In genomic region chr7:149792220-149792595, GRCh38 we compare ENCODE assay signal across 20 cellular contexts. TPM values are rescaled to one million over a fixed set of nuclear protein-coding genes. Genes with fewer than 3 reads are reported as not detected.
DNase-seq lines count a peak whose midpoint lies in the region; ATAC-seq, FAIRE-seq and TF ChIP-seq lines count a peak whose summit lies in the region.
"Had no signal": no experiment of that assay in that cellular context is flagged by ENCODE, and none has a peak within 500 bp of the region (broad histone marks: within the 10 kb centered on the region; RNA-seq: fewer than 3 reads in every experiment).

No MANE protein-coding gene starts in this region.

- no peak for FAIRE-seq in HepG2 (lab: Jason Lieb, UNC)
- FAIRE-seq: A549, D721Med, G401.6, GM12891, GM19239 had no signal

- in situ Hi-C loops in HepG2 (cut with HindIII; ENCODE audit: extremely low pct_ligation_motif_present, low pct_unique_long_range_greater_than_20kb) = no loop called here

- H3K9me3 ChIP-seq in HepG2 (ENCODE audit: low read length) = no peaks in the 10 kb centered on the region
- no peaks in the 10 kb centered on the region for H3K9me3 ChIP-seq in right lobe of liver
- no peaks in the 10 kb centered on the region for H3K9me3 ChIP-seq in neuronal stem cell (replicated peaks in 1 of 2; ENCODE audit: control insufficient read depth in 2 of 2, insufficient read depth in 1 of 2, low read depth in 1 of 2, low read length in 2 of 2)
- no peaks in the 10 kb centered on the region for H3K9me3 ChIP-seq in heart right ventricle
- H3K9me3 ChIP-seq: A549; BLaER1 treated with 17β-estradiol and CSF1 and Interleukin-3, amounts not matched to agents 10 nM and 100 nM; Caco-2 had no signal

- no peak for DNase-seq in HepG2 (ENCODE audit: low spot score)
- DNase-seq in right lobe of liver = no peak
- no peak for DNase-seq in neuronal stem cell (ENCODE audit: low spot score)
- no peak for DNase-seq in heart right ventricle
- DNase-seq: AML-193; Caco-2; Calu3; CD4-positive, alpha-beta T cell; CD8-positive, alpha-beta T cell; DMS79 treated with DMSO at 0.1 percent for 48 hours; GF-D8 had no signal

- H3K79me2 ChIP-seq in HepG2 (ENCODE audit: insufficient read depth, low read length) = no peaks in the 10 kb centered on the region

- H3K14ac ChIP-seq in neuronal stem cell (ENCODE audit: low read length) = no peak overlapping the region

- H4K20me1 ChIP-seq in HepG2 (ENCODE audit: insufficient read depth, low read length) = no peaks in the 10 kb centered on the region

- H2AK5ac ChIP-seq in neuronal stem cell (ENCODE audit: low read depth, low read length) = peak overlapping the region; percentile 56

- H3K4me1 ChIP-seq in HepG2 (ENCODE audit: insufficient read depth, low read length) = peaks cover 17% of the 10 kb centered on the region
- peaks cover 0 to 19% (median 7%) of the 10 kb centered on the region in 4 donors for H3K4me1 ChIP-seq in right lobe of liver
- H3K4me1 ChIP-seq in neuronal stem cell (ENCODE audit: control insufficient read depth in 2 of 2, insufficient read depth in 1 of 2, low read depth in 1 of 2, low read length in 2 of 2) = peaks cover 23 to 33% of the 10 kb centered on the region in 2 donors
- peaks cover 0 to 15% (median 9%) of the 10 kb centered on the region in 9 donors for H3K4me1 ChIP-seq in heart right ventricle
- H3K4me1 ChIP-seq: Caco-2 had no signal

- H3K23ac ChIP-seq in neuronal stem cell (ENCODE audit: low read depth, low read length, poor library complexity) = peak overlapping the region; percentile 77

- no peaks in the 10 kb centered on the region for H3K36me3 ChIP-seq in HepG2 (replicated peaks in 1 of 2; ENCODE audit: control insufficient read depth in 1 of 2, insufficient read depth in 2 of 2, low read length in 2 of 2)
- H3K36me3 ChIP-seq in right lobe of liver = no peaks in the 10 kb centered on the region
- no peaks in the 10 kb centered on the region for H3K36me3 ChIP-seq in neuronal stem cell (replicated peaks in 1 of 2; ENCODE audit: control insufficient read depth in 2 of 2, insufficient read depth in 2 of 2, low read length in 2 of 2)
- H3K36me3 ChIP-seq in heart right ventricle = no peaks in the 10 kb centered on the region
- H3K36me3 ChIP-seq: BLaER1 treated with 17β-estradiol and CSF1 and Interleukin-3, amounts not matched to agents 10 nM and 100 nM had no signal

- POLR2A ChIA-PET in HepG2 (lab: Yijun Ruan, JAX) = no interaction called here

- H3K79me1 ChIP-seq in neuronal stem cell (ENCODE audit: low read depth, low read length) = peaks cover 2% of the 10 kb centered on the region

- CTCF ChIA-PET in HepG2 (lab: Yijun Ruan, JAX; ENCODE audit: low intra/inter-chr PET ratio, low total read pairs) = no interaction called here

- H2AFZ ChIP-seq in HepG2 (ENCODE audit: low read length) (no peak overlapping the region), neuronal stem cell (ENCODE audit: low read length) (no peak overlapping the region)

- H3K27ac ChIP-seq in HepG2 (ENCODE audit: extremely low read length, insufficient read depth, low read length) (no peak overlapping the region), right lobe of liver (no peak overlapping the region), neuronal stem cell (replicated peaks; ENCODE audit: low read length) (no peak overlapping the region), heart right ventricle (no peak overlapping the region)
- H3K27ac ChIP-seq: 22Rv1; A549; BLaER1 treated with 17β-estradiol and CSF1 and Interleukin-3, amounts not matched to agents 10 nM and 100 nM; C4-2B had no signal

- H2BK12ac ChIP-seq in neuronal stem cell (ENCODE audit: low read length) = no peak overlapping the region

- no peak overlapping the region for H2BK120ac ChIP-seq in neuronal stem cell (ENCODE audit: low read depth, low read length)

- H3K4me2 ChIP-seq in HepG2 (ENCODE audit: low read depth, low read length) (no peak overlapping the region), neuronal stem cell (ENCODE audit: insufficient read depth, low read length, poor library complexity, severe bottlenecking) (no peak overlapping the region)
- H3K4me2 ChIP-seq: A549; BLaER1 treated with 17β-estradiol and CSF1 and Interleukin-3, amounts not matched to agents 10 nM and 100 nM had no signal

- no TSS peak for BruUV-seq in HepG2 (replicated peaks; lab: Mats Ljungman, UMichigan)

- TF ChIP-seq CTCF in HepG2 (CRISPR knock-in tag; IDR thresholded peaks at IDR 0.05) (no peak), right lobe of liver (IDR thresholded peaks at IDR 0.05) (no peak), heart right ventricle (IDR thresholded peaks at IDR 0.05) (no peak)

- no peak overlapping the region for H4K8ac ChIP-seq in neuronal stem cell (ENCODE audit: low read depth, low read length)

- TF ChIP-seq EP300 in HepG2 (IDR thresholded peaks at IDR 0.05; ENCODE audit: low read depth in 2 of 2, low read length in 2 of 2) (no peak), HepG2 (CRISPR knock-in tag; IDR thresholded peaks at IDR 0.05; ENCODE audit: borderline replicate concordance) (no peak)

- no peak overlapping the region for H3K4me3 ChIP-seq in HepG2 (replicated peaks in 1 of 3; ENCODE audit: insufficient read depth in 1 of 3, low read depth in 2 of 3, low read length in 3 of 3)
- no peak overlapping the region for H3K4me3 ChIP-seq in right lobe of liver
- no peak overlapping the region for H3K4me3 ChIP-seq in neuronal stem cell (ENCODE audit: low read length in 2 of 2)
- H3K4me3 ChIP-seq in heart right ventricle = no peak overlapping the region
- H3K4me3 ChIP-seq: A549; BLaER1 treated with 17β-estradiol and CSF1 and Interleukin-3, amounts not matched to agents 10 nM and 100 nM had no signal

- peak overlapping the region; percentile 80 for H2BK5ac ChIP-seq in neuronal stem cell (ENCODE audit: low read length)

- H4K91ac ChIP-seq in neuronal stem cell (ENCODE audit: low read depth, low read length, poor library complexity) = no peak overlapping the region

- peak overlapping the region; percentile 63 for H3K18ac ChIP-seq in neuronal stem cell (ENCODE audit: low read length)

- ATAC-seq in HepG2 (no peak), right lobe of liver (no peak), heart right ventricle (no peak)
- ATAC-seq: A549; CD8-positive, alpha-beta T cell had no signal

- TF ChIP-seq POLR2A in HepG2 (IDR thresholded peaks at IDR 0.05; ENCODE audit: insufficient read depth in 1 of 2, low read depth in 2 of 2, low read length in 2 of 2) = no peak
- TF ChIP-seq POLR2A in right lobe of liver (IDR thresholded peaks at IDR 0.05) = no peak

- H3K9ac ChIP-seq in HepG2 (ENCODE audit: insufficient read depth, low read depth, low read length) (no peak overlapping the region), neuronal stem cell (ENCODE audit: low read depth, low read length, poor library complexity) (no peak overlapping the region)
- H3K9ac ChIP-seq: BLaER1 treated with 17β-estradiol and CSF1 and Interleukin-3, amounts not matched to agents 10 nM and 100 nM had no signal

- H2BK15ac ChIP-seq in neuronal stem cell (ENCODE audit: low read length) = no peak overlapping the region

- WGBS in HepG2 (ENCODE audit: low lambda C conversion rate) = 81% methylated on average over 9 of the region's 15 CpGs
- WGBS in right lobe of liver (ENCODE audit: insufficient coverage, low coverage, low lambda C conversion rate, missing lambda C conversion rate) = no CpG with 5 or more reads among the region's 15 CpGs
- WGBS in neuronal stem cell (ENCODE audit: extremely low coverage in 2 of 2, insufficient read length in 2 of 2, insufficient replicate concordance in 1 of 2), 2 donors = no CpG with 5 or more reads among the region's 15 CpGs
- WGBS in heart right ventricle, 2 donors = 93 to 94% methylated on average over 14 to 15 of the region's 15 CpGs

- intact Hi-C loops in HepG2 (cut with micrococcal nuclease; ENCODE audit: unreplicated experiment) (no loop called here), right lobe of liver (cut with DNase I) (no loop called here), heart right ventricle (cut with DNase I) (no loop called here)

- H3K27me3 ChIP-seq in HepG2 (ENCODE audit: control insufficient read depth in 1 of 2, insufficient read depth in 2 of 2, low read length in 2 of 2) = peaks cover 1 to 6% of the 10 kb centered on the region in 2 experiments; a peak in 1 of 5 replicates
- no peaks in the 10 kb centered on the region for H3K27me3 ChIP-seq in right lobe of liver
- H3K27me3 ChIP-seq in neuronal stem cell (ENCODE audit: control insufficient read depth in 3 of 3, insufficient read depth in 3 of 3, low read depth in 1 of 3, low read length in 3 of 3) = peaks cover 0 to 27% (median 0%) of the 10 kb centered on the region in 3 experiments
- H3K27me3 ChIP-seq in heart right ventricle = peaks cover 0 to 53% (median 45%) of the 10 kb centered on the region in 7 donors
- H3K27me3 ChIP-seq: BLaER1 treated with 17β-estradiol and CSF1 and Interleukin-3, amounts not matched to agents 10 nM and 100 nM had no signal

- TF ChIP-seq RAD21 in HepG2 (CRISPR knock-in tag; IDR thresholded peaks at IDR 0.05) = no peak

- H3K4ac ChIP-seq in neuronal stem cell (ENCODE audit: low read length) = no peak overlapping the region

RNA-seq across cellular contexts. Expression of gene ZNF467, which starts 18.8 kb away (rescaled TPM):
- total RNA-seq in HepG2 (2016; rRNA removed; fragmentation: Illumina TruSeq; extraction: Trizol) (not detected in 2 replicates), right lobe of liver (10 to 100 TPM in 1 of 6 experiments, 1 to 10 TPM in 5; 3.6 to 14.6 (median 5.8) TPM), heart right ventricle (1 to 10 TPM; 2.2 to 7.3 (median 4.6) TPM)
- not detected in 2 replicates for total RNA-seq in HepG2 (2016; cell fraction: cytosol; rRNA removed; fragmentation: Illumina TruSeq; extraction: Trizol; ENCODE audit: low read depth)
- not detected in 2 replicates for total RNA-seq in HepG2 (2016; cell fraction: insoluble cytoplasmic fraction; rRNA removed; fragmentation: Illumina TruSeq; extraction: Trizol)
- not detected in 2 replicates for total RNA-seq in HepG2 (2016; cell fraction: membrane; rRNA removed; fragmentation: Illumina TruSeq; extraction: Trizol)
- not detected in 2 replicates for total RNA-seq in HepG2 (2016; cell fraction: nucleus; rRNA removed; fragmentation: Illumina TruSeq; extraction: Trizol)
- polyA plus RNA-seq in HepG2 (2011; rRNA removed) (0.03 TPM in 1 of 2 replicates, not detected in the other), heart right ventricle (10 to 100 TPM in 1 of 2 donors, 1 to 10 TPM in 1; 5.7 to 10.5 TPM)
- 0.01 and 0.04 TPM in 2 replicates for polyA plus RNA-seq in HepG2 (2011; cell fraction: cytosol; rRNA removed)
- polyA plus RNA-seq in HepG2 (2011; cell fraction: nucleus; rRNA removed) = 0.27 and 0.28 TPM in 2 replicates
- not detected in 2 replicates for polyA plus RNA-seq in HepG2 (2012)
- 0.05 and 0.08 TPM in 2 replicates for polyA plus RNA-seq in HepG2 (2016; cell fraction: cytosol; fragmentation: Illumina TruSeq; extraction: Trizol; ENCODE audit: low read depth)
- polyA plus RNA-seq in HepG2 (2016; cell fraction: insoluble cytoplasmic fraction; fragmentation: Illumina TruSeq; extraction: Trizol; ENCODE audit: low read depth) = not detected in 2 replicates
- polyA plus RNA-seq in HepG2 (2016; cell fraction: membrane; fragmentation: Illumina TruSeq; extraction: Trizol; ENCODE audit: low read depth) = not detected in 2 replicates
- not detected in 2 replicates for polyA plus RNA-seq in HepG2 (2016; cell fraction: nucleus; fragmentation: Illumina TruSeq; extraction: Trizol; ENCODE audit: insufficient read depth, low read depth)
- polyA minus RNA-seq in HepG2 (2011; rRNA and poly(A)+ RNA removed; ENCODE audit: low replicate concordance) = 0.06 TPM in 1 of 2 replicates, not detected in the other
- polyA minus RNA-seq in HepG2 (2011; cell fraction: cytosol; rRNA and poly(A)+ RNA removed) = not detected in 2 replicates
- polyA minus RNA-seq in HepG2 (2011; cell fraction: nucleus; rRNA and poly(A)+ RNA removed) = not detected in 2 replicates
- 6.2 TPM for polyA plus RNA-seq in neuronal stem cell (2013, experiment 1 of 2)
- 6.1 TPM for polyA plus RNA-seq in neuronal stem cell (2013, experiment 2 of 2)
- total RNA-seq: A172 had no signal

RNA-seq across cellular contexts. Expression of gene ZNF862, which starts 46.0 kb away (rescaled TPM):
- total RNA-seq in HepG2 (2016; rRNA removed; fragmentation: Illumina TruSeq; extraction: Trizol) (0.89 and 1.0 TPM in 2 replicates), right lobe of liver (10 to 100 TPM in 2 of 6 experiments, 1 to 10 TPM in 4; 2.5 to 11.3 (median 7.1) TPM), heart right ventricle (10 to 100 TPM in 6 of 10 donors, 1 to 10 TPM in 4; 7.4 to 13.3 (median 10.5) TPM)
- 0.10 and 0.35 TPM in 2 replicates for total RNA-seq in HepG2 (2016; cell fraction: cytosol; rRNA removed; fragmentation: Illumina TruSeq; extraction: Trizol; ENCODE audit: low read depth)
- total RNA-seq in HepG2 (2016; cell fraction: insoluble cytoplasmic fraction; rRNA removed; fragmentation: Illumina TruSeq; extraction: Trizol) = 0.67 and 0.80 TPM in 2 replicates
- total RNA-seq in HepG2 (2016; cell fraction: membrane; rRNA removed; fragmentation: Illumina TruSeq; extraction: Trizol) = 0.46 and 0.55 TPM in 2 replicates
- total RNA-seq in HepG2 (2016; cell fraction: nucleus; rRNA removed; fragmentation: Illumina TruSeq; extraction: Trizol) = 2.0 TPM in 2 replicates
- polyA plus RNA-seq in HepG2 (2011; rRNA removed) (2.0 and 2.8 TPM in 2 replicates), heart right ventricle (1 to 10 TPM; 3.9 to 9.6 TPM)
- polyA plus RNA-seq in HepG2 (2011; cell fraction: cytosol; rRNA removed) = 1.0 and 1.3 TPM in 2 replicates
- 7.1 and 8.7 TPM in 2 replicates for polyA plus RNA-seq in HepG2 (2011; cell fraction: nucleus; rRNA removed)
- 0.76 and 1.6 TPM in 2 replicates for polyA plus RNA-seq in HepG2 (2012)
- polyA plus RNA-seq in HepG2 (2016; cell fraction: cytosol; fragmentation: Illumina TruSeq; extraction: Trizol; ENCODE audit: low read depth) = 0.25 and 0.28 TPM in 2 replicates
- polyA plus RNA-seq in HepG2 (2016; cell fraction: insoluble cytoplasmic fraction; fragmentation: Illumina TruSeq; extraction: Trizol; ENCODE audit: low read depth) = 0.27 and 0.70 TPM in 2 replicates
- polyA plus RNA-seq in HepG2 (2016; cell fraction: membrane; fragmentation: Illumina TruSeq; extraction: Trizol; ENCODE audit: low read depth) = 0.29 and 0.43 TPM in 2 replicates
- polyA plus RNA-seq in HepG2 (2016; cell fraction: nucleus; fragmentation: Illumina TruSeq; extraction: Trizol; ENCODE audit: insufficient read depth, low read depth) = 1.9 and 2.0 TPM in 2 replicates
- 2.0 and 5.0 TPM in 2 replicates for polyA minus RNA-seq in HepG2 (2011; rRNA and poly(A)+ RNA removed; ENCODE audit: low replicate concordance)
- polyA minus RNA-seq in HepG2 (2011; cell fraction: cytosol; rRNA and poly(A)+ RNA removed) = 0.59 and 1.2 TPM in 2 replicates
- polyA minus RNA-seq in HepG2 (2011; cell fraction: nucleus; rRNA and poly(A)+ RNA removed) = 6.6 and 10.3 TPM in 2 replicates
- 7.1 TPM for polyA plus RNA-seq in neuronal stem cell (2013, experiment 1 of 2)
- polyA plus RNA-seq in neuronal stem cell (2013, experiment 2 of 2) = 6.8 TPM
